ENCODE assay signal across 26 cellular contexts in the genomic region with DNA sequence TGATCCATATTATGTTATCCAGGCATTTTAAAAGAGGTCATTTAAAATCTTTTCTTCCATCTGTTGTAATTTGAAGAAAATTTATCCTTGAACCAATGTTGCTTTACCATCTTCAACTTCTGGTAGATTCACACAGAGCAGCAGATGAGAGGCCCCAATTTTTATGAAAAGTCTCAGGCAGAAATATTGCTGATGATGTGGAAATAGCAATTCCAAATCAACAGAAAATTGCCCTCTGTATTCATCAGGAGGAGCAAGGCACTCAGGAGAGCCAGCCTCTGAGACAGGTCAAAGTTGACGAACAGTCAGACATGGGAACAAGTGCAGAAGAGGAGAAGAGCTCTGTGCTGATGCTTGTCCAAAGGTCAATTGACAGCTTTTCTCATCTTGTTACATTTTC.
"Had no signal": no experiment of that assay in that cellular context is flagged by ENCODE, and none has a peak within 500 bp of the region (broad histone marks: within the 10 kb centered on the region; RNA-seq: fewer than 3 reads in every experiment).

No MANE protein-coding gene starts in this region.

- H3K36me3 ChIP-seq: ascending aorta, breast epithelium, gastrocnemius medialis, heart left ventricle had no signal

- H3K27ac ChIP-seq: ascending aorta, breast epithelium, coronary artery, dorsolateral prefrontal cortex, foreskin keratinocyte, gastrocnemius medialis, heart left ventricle had no signal

- H3K9me3 ChIP-seq: ascending aorta, breast epithelium, gastrocnemius medialis, heart left ventricle had no signal

- H3K27me3 ChIP-seq: ascending aorta, breast epithelium, dorsolateral prefrontal cortex, foreskin keratinocyte, gastrocnemius medialis, heart left ventricle had no signal

- DNase-seq: activated CD4-positive, alpha-beta memory T cell treated with anti-CD3 and anti-CD28 coated beads for 36 hours; activated CD4-positive, alpha-beta T cell treated with anti-CD3 and anti-CD28 coated beads for 36 hours; activated CD4-positive, alpha-beta T cell treated with anti-CD3 and anti-CD28 coated beads, Interleukin-2, amount 10 ng/mL, durations not matched to agents 24 days and 14 days; activated CD4-positive, CD25-positive, alpha-beta regulatory T cell; activated CD4-positive, CD25-positive, alpha-beta regulatory T cell treated with anti-CD3 and anti-CD28 coated beads, Interleukin-2, amount 50 U/mL, for 72 hours; activated CD8-positive, alpha-beta memory T cell treated with anti-CD3 and anti-CD28 coated beads, Interleukin-2, amount 10 ng/mL, durations not matched to agents 7 days and 5 days; activated CD8-positive, alpha-beta memory T cell treated with anti-CD3 and anti-CD28 coated beads, Interleukin-2, amount 50 U/mL, for 4 hours; activated CD8-positive, alpha-beta T cell treated with anti-CD3 and anti-CD28 coated beads, Interleukin-2, amount 10 ng/mL, durations not matched to agents 7 days and 5 days; activated effector memory CD4-positive, alpha-beta T cell treated with anti-CD3 and anti-CD28 coated beads, Interleukin-2, amount 50 U/mL, for 16 hours; activated naive CD4-positive, alpha-beta T cell treated with anti-CD3 and anti-CD28 coated beads for 36 hours; activated naive CD8-positive, alpha-beta T cell treated with anti-CD3 and anti-CD28 coated beads for 36 hours; activated naive CD8-positive, alpha-beta T cell treated with anti-CD3 and anti-CD28 coated beads, Interleukin-2, amount 50 U/mL, for 24 hours; activated T-cell treated with anti-CD3 and anti-CD28 coated beads, Interleukin-2, amount 50 U/mL, for 1 hour; activated T-cell treated with anti-CD3 and anti-CD28 coated beads, Interleukin-2, amount 50 U/mL, for 48 hours; dorsolateral prefrontal cortex; effector memory CD4-positive, alpha-beta T cell; endodermal cell; foreskin keratinocyte; gastrocnemius medialis; glutamatergic neuron; heart left ventricle; T-helper 2 cell had no signal

- H3K4me3 ChIP-seq: ascending aorta, breast epithelium, coronary artery, dorsolateral prefrontal cortex, gastrocnemius medialis, heart left ventricle had no signal

- H3K4me1 ChIP-seq: ascending aorta, breast epithelium, foreskin keratinocyte, gastrocnemius medialis had no signal

- ATAC-seq: activated CD4-positive, alpha-beta T cell treated with anti-CD3 and anti-CD28 coated beads for 36 hours; activated CD8-positive, alpha-beta memory T cell treated with anti-CD3 and anti-CD28 coated beads, Interleukin-2, amount 10 ng/mL, durations not matched to agents 7 days and 5 days; activated CD8-positive, alpha-beta T cell treated with anti-CD3 and anti-CD28 coated beads, Interleukin-2, amount 10 ng/mL, durations not matched to agents 7 days and 5 days; activated naive CD8-positive, alpha-beta T cell treated with anti-CD3 and anti-CD28 coated beads, Interleukin-2, amount 50 U/mL, for 24 hours; esophagus mucosa; foreskin keratinocyte; gastrocnemius medialis; heart left ventricle had no signal
